In genomic region chr1:10628685-10629084, GRCh38 we compare ENCODE assay signal across 17 cellular contexts.
DNase-seq lines count a peak whose midpoint lies in the region; ATAC-seq and TF ChIP-seq lines count a peak whose summit lies in the region.
"Had no signal": no experiment of that assay in that cellular context is flagged by ENCODE, and none has a peak within 500 bp of the region (broad histone marks: within the 10 kb centered on the region; RNA-seq: fewer than 3 reads in every experiment).

No MANE protein-coding gene starts in this region.

- no peak overlapping the region for H3K27ac ChIP-seq in RWPE2 (ENCODE audit: poor library complexity, severe bottlenecking)
- H3K27ac ChIP-seq in right lobe of liver = peak overlapping the region in 2 of 3 donors; percentile 39 to 40
- peak overlapping the region; percentile 16 to 72 (median 52) for H3K27ac ChIP-seq in thyroid gland
- no peak overlapping the region for H3K27ac ChIP-seq in Karpas-422 (ENCODE audit: low read length)
- H3K27ac ChIP-seq: HL-60, SK-N-MC, WERI-Rb-1 had no signal

- POLR2A ChIA-PET in activated CD4-positive, alpha-beta memory T cell treated with anti-CD3 and anti-CD28 coated beads, Interleukin-2, amount 10 ng/mL, durations not matched to agents 7 days and 5 days (lab: Charles Lee) = no interaction called here

- TF ChIP-seq CTCF in RWPE2 (IDR thresholded peaks at IDR 0.05; ENCODE audit: poor library complexity, severe bottlenecking) = no peak
- TF ChIP-seq CTCF in endothelial cell (IDR thresholded peaks at IDR 0.05; ENCODE audit: unreplicated experiment) = no peak
- no peak for TF ChIP-seq CTCF in right lobe of liver (IDR thresholded peaks at IDR 0.05)
- no peak for TF ChIP-seq CTCF in thyroid gland (IDR thresholded peaks at IDR 0.05)

- H3K9me3 ChIP-seq in RWPE2 (ENCODE audit: severe bottlenecking) (no peaks in the 10 kb centered on the region), right lobe of liver (no peaks in the 10 kb centered on the region), thyroid gland (no peaks in the 10 kb centered on the region), Karpas-422 (ENCODE audit: low read length) (no peaks in the 10 kb centered on the region)

- TF ChIP-seq POLR2A in right lobe of liver (IDR thresholded peaks at IDR 0.05) (no peak), thyroid gland (IDR thresholded peaks at IDR 0.05) (no peak)

- H3K36me3 Mint-ChIP-seq in endothelial cell (ENCODE audit: low read depth, unreplicated experiment) = peaks cover 10% of the 10 kb centered on the region
- H3K36me3 Mint-ChIP-seq in activated CD4-positive, alpha-beta memory T cell treated with anti-CD3 and anti-CD28 coated beads, Interleukin-2, amount 10 ng/mL, durations not matched to agents 7 days and 5 days (ENCODE audit: low read depth) = no peaks in the 10 kb centered on the region

- peak overlapping the region; percentile 31 for H3K27ac Mint-ChIP-seq in endothelial cell (ENCODE audit: unreplicated experiment)
- no peak overlapping the region for H3K27ac Mint-ChIP-seq in activated CD4-positive, alpha-beta memory T cell treated with anti-CD3 and anti-CD28 coated beads, Interleukin-2, amount 10 ng/mL, durations not matched to agents 7 days and 5 days
- H3K27ac Mint-ChIP-seq: activated naive CD4-positive, alpha-beta T cell treated with anti-CD3 and anti-CD28 coated beads, Interleukin-2, amount 50 U/mL, for 24 hours had no signal

- H3K4me3 ChIP-seq in RWPE2 (ENCODE audit: severe bottlenecking) (no peak overlapping the region), right lobe of liver (no peak overlapping the region), thyroid gland (replicated peaks in 1 of 3) (no peak overlapping the region), Karpas-422 (ENCODE audit: low read length) (no peak overlapping the region)
- H3K4me3 ChIP-seq: SK-N-MC had no signal

- no peak overlapping the region for H3K9ac ChIP-seq in Karpas-422 (ENCODE audit: low read length)

- peak; percentile 36 for DNase-seq in RWPE2 (ENCODE audit: low spot score)
- DNase-seq in endothelial cell (ENCODE audit: low spot score) = no peak
- DNase-seq in right lobe of liver = peak; percentile 93 to 97 (median 95)
- DNase-seq in thyroid gland = peak; percentile 96 to 98
- DNase-seq in Karpas-422 = no peak
- DNase-seq in activated CD4-positive, alpha-beta memory T cell treated with anti-CD3 and anti-CD28 coated beads, Interleukin-2, amount 10 ng/mL, durations not matched to agents 7 days and 5 days = no peak
- no peak for DNase-seq in DMS153 (lab: John Stamatoyannopoulos, UW)
- DNase-seq: CD4-positive, alpha-beta memory T cell; cortex of kidney; GF-D8; retina; stimulated activated naive CD4-positive, alpha-beta T cell treated with Interleukin-2 at 50 U/mL for 16 hours; WERI-Rb-1 had no signal

- intact Hi-C loops in right lobe of liver (cut with DNase I) (no loop called here), thyroid gland (cut with DNase I) (no loop called here)

- no peaks in the 10 kb centered on the region for H3K9me3 Mint-ChIP-seq in endothelial cell (ENCODE audit: unreplicated experiment)
- no peaks in the 10 kb centered on the region for H3K9me3 Mint-ChIP-seq in activated CD4-positive, alpha-beta memory T cell treated with anti-CD3 and anti-CD28 coated beads, Interleukin-2, amount 10 ng/mL, durations not matched to agents 7 days and 5 days
- H3K9me3 Mint-ChIP-seq: activated naive CD4-positive, alpha-beta T cell treated with anti-CD3 and anti-CD28 coated beads, Interleukin-2, amount 50 U/mL, for 24 hours; CD4-positive, alpha-beta memory T cell had no signal

- CTCF ChIA-PET in activated CD4-positive, alpha-beta memory T cell treated with anti-CD3 and anti-CD28 coated beads, Interleukin-2, amount 10 ng/mL, durations not matched to agents 7 days and 5 days (lab: Charles Lee) = interaction anchor here (1.6 kb wide), 1 partner anchor 134 kb away, joined by 3 read pairs; no protein-coding TSS in a partner anchor

- no peaks in the 10 kb centered on the region for H3K9me2 ChIP-seq in Karpas-422 (replicated peaks; ENCODE audit: insufficient read depth, low read length)

- no peaks in the 10 kb centered on the region for H4K20me1 ChIP-seq in Karpas-422 (ENCODE audit: insufficient read depth, low read depth, low read length)

- no peak overlapping the region for H2AFZ ChIP-seq in Karpas-422 (ENCODE audit: low read length)

- peaks cover 8% of the 10 kb centered on the region for H3K27me3 Mint-ChIP-seq in endothelial cell (ENCODE audit: unreplicated experiment)
- H3K27me3 Mint-ChIP-seq in activated CD4-positive, alpha-beta memory T cell treated with anti-CD3 and anti-CD28 coated beads, Interleukin-2, amount 10 ng/mL, durations not matched to agents 7 days and 5 days = no peaks in the 10 kb centered on the region
- H3K27me3 Mint-ChIP-seq: activated naive CD4-positive, alpha-beta T cell treated with anti-CD3 and anti-CD28 coated beads, Interleukin-2, amount 50 U/mL, for 24 hours; CD4-positive, alpha-beta memory T cell had no signal

- no peaks in the 10 kb centered on the region for H3K79me2 ChIP-seq in Karpas-422 (ENCODE audit: low read length)

- peaks cover 2% of the 10 kb centered on the region for H3K4me1 Mint-ChIP-seq in endothelial cell (ENCODE audit: unreplicated experiment)
- no peaks in the 10 kb centered on the region for H3K4me1 Mint-ChIP-seq in activated CD4-positive, alpha-beta memory T cell treated with anti-CD3 and anti-CD28 coated beads, Interleukin-2, amount 10 ng/mL, durations not matched to agents 7 days and 5 days
- H3K4me1 Mint-ChIP-seq: activated naive CD4-positive, alpha-beta T cell treated with anti-CD3 and anti-CD28 coated beads, Interleukin-2, amount 50 U/mL, for 24 hours; CD4-positive, alpha-beta memory T cell had no signal

- WGBS in right lobe of liver (ENCODE audit: insufficient coverage, low coverage, low lambda C conversion rate, missing lambda C conversion rate) = 67% methylated on average over 1 of the region's 7 CpGs
- 33 to 58% methylated on average over 2 to 7 of the region's 7 CpGs for WGBS in thyroid gland, 2 donors

- H3K4me1 ChIP-seq in RWPE2 (ENCODE audit: insufficient read depth, poor library complexity, severe bottlenecking) (no peaks in the 10 kb centered on the region), right lobe of liver (peaks cover 0 to 26% (median 11%) of the 10 kb centered on the region in 4 donors), thyroid gland (peaks cover 35 to 48% of the 10 kb centered on the region in 2 donors), Karpas-422 (ENCODE audit: low read length) (no peaks in the 10 kb centered on the region)

- no peak for ATAC-seq in RWPE2 (ENCODE audit: low read depth)
- ATAC-seq in right lobe of liver = peak; percentile 85 to 90 (median 88)
- ATAC-seq in GM18907 (IDR thresholded peaks at IDR 0.05; ENCODE audit: unreplicated experiment) = no peak

- peak overlapping the region; percentile 59 for H3K4me3 Mint-ChIP-seq in endothelial cell (ENCODE audit: unreplicated experiment)
- H3K4me3 Mint-ChIP-seq in activated CD4-positive, alpha-beta memory T cell treated with anti-CD3 and anti-CD28 coated beads, Interleukin-2, amount 10 ng/mL, durations not matched to agents 7 days and 5 days = no peak overlapping the region
- H3K4me3 Mint-ChIP-seq: activated naive CD4-positive, alpha-beta T cell treated with anti-CD3 and anti-CD28 coated beads, Interleukin-2, amount 50 U/mL, for 24 hours; CD4-positive, alpha-beta memory T cell had no signal

- H3K4me2 ChIP-seq in Karpas-422 (ENCODE audit: low read depth, low read length, poor library complexity, severe bottlenecking) = no peak overlapping the region

- no peaks in the 10 kb centered on the region for H3K27me3 ChIP-seq in RWPE2 (ENCODE audit: insufficient read depth, poor library complexity, severe bottlenecking)
- H3K27me3 ChIP-seq in right lobe of liver = no peaks in the 10 kb centered on the region
- no peaks in the 10 kb centered on the region for H3K27me3 ChIP-seq in thyroid gland
- H3K27me3 ChIP-seq in Karpas-422 (ENCODE audit: low read length) = no peaks in the 10 kb centered on the region

- H3K36me3 ChIP-seq in RWPE2 (ENCODE audit: low read depth) = no peaks in the 10 kb centered on the region; the same call in 1 of the 2 replicates
- peaks cover 0 to 16% (median 2%) of the 10 kb centered on the region in 4 donors for H3K36me3 ChIP-seq in right lobe of liver
- peaks cover 0 to 8% of the 10 kb centered on the region in 2 donors for H3K36me3 ChIP-seq in thyroid gland
- no peaks in the 10 kb centered on the region for H3K36me3 ChIP-seq in Karpas-422 (ENCODE audit: insufficient read depth, low read length)

Comparison
In these comparisons a context has a peak if more than half of its experiments do, and no peak if none do; other contexts are left out.
1. ATAC-seq: peak in right lobe of liver (4 of 4); none in RWPE2 (single experiment) and GM18907 (single experiment).
2. DNase-seq: peak in RWPE2 (single experiment), right lobe of liver (3 of 3) and thyroid gland (2 of 2); none in endothelial cell (single experiment), Karpas-422 (single experiment), activated CD4-positive, alpha-beta memory T cell treated with anti-CD3 and anti-CD28 coated beads, Interleukin-2, amount 10 ng/mL, durations not matched to agents 7 days and 5 days (single experiment) and DMS153 (single experiment).
3. H3K27ac ChIP-seq: peak in right lobe of liver (2 of 3) and thyroid gland (3 of 3); none in RWPE2 (single experiment) and Karpas-422 (single experiment).